In the genomic region with DNA sequence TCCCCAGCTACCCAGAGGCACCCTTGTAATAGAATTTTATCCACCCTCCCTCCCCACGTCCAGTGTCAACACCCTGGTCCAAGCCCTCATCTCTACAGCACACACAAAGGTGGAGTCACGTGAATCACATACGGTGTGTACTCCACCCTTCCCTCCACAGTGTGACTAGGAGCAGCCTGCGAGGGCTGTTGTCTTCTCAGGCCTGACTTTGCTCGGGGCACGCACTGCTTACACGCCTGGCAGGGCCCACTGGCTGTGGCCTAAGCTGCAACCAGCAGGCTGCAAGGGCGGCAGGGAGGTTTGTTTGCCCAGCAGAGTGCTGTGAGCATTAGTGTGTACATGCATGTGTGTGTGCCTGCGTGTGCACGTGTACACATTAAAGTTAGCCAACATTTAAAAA, we compare ENCODE assay signal across 18 cellular contexts.
"Had no signal": no experiment of that assay in that cellular context is flagged by ENCODE, and none has a peak within 500 bp of the region (broad histone marks: within the 10 kb centered on the region; RNA-seq: fewer than 3 reads in every experiment).

No MANE protein-coding gene starts in this region.

- H3K27me3 Mint-ChIP-seq: activated CD4-positive, alpha-beta T cell treated with anti-CD3 and anti-CD28 coated beads, Interleukin-2, amount 10 ng/mL, durations not matched to agents 7 days and 5 days; activated CD8-positive, alpha-beta T cell treated with anti-CD3 and anti-CD28 coated beads for 36 hours; activated naive CD4-positive, alpha-beta T cell treated with anti-CD3 and anti-CD28 coated beads, Interleukin-2, amount 10 ng/mL, durations not matched to agents 7 days and 5 days had no signal

- ATAC-seq: activated CD4-positive, CD25-positive, alpha-beta regulatory T cell treated with anti-CD3 and anti-CD28 coated beads, Interleukin-2, amount 50 U/mL, for 24 hours; activated CD8-positive, alpha-beta T cell treated with anti-CD3 and anti-CD28 coated beads for 36 hours; foreskin keratinocyte; sciatic nerve; SK-N-SH treated with all-trans-retinoic acid at 6 μM for 48 hours had no signal

- H3K27me3 ChIP-seq: foreskin keratinocyte, upper lobe of left lung had no signal

- H3K27ac Mint-ChIP-seq: activated CD4-positive, alpha-beta T cell treated with anti-CD3 and anti-CD28 coated beads, Interleukin-2, amount 10 ng/mL, durations not matched to agents 7 days and 5 days; activated CD8-positive, alpha-beta T cell treated with anti-CD3 and anti-CD28 coated beads for 36 hours; activated naive CD4-positive, alpha-beta T cell treated with anti-CD3 and anti-CD28 coated beads, Interleukin-2, amount 10 ng/mL, durations not matched to agents 7 days and 5 days; nephron progenitor cell had no signal

- H3K27ac ChIP-seq: foreskin keratinocyte, upper lobe of left lung had no signal

- H3K4me1 Mint-ChIP-seq: activated CD4-positive, alpha-beta T cell treated with anti-CD3 and anti-CD28 coated beads, Interleukin-2, amount 10 ng/mL, durations not matched to agents 7 days and 5 days; activated naive CD4-positive, alpha-beta T cell treated with anti-CD3 and anti-CD28 coated beads, Interleukin-2, amount 10 ng/mL, durations not matched to agents 7 days and 5 days had no signal

- DNase-seq: activated CD4-positive, alpha-beta T cell treated with anti-CD3 and anti-CD28 coated beads, Interleukin-2, amount 10 ng/mL, durations not matched to agents 7 days and 5 days; activated CD8-positive, alpha-beta T cell treated with anti-CD3 and anti-CD28 coated beads for 36 hours; activated naive CD4-positive, alpha-beta T cell treated with anti-CD3 and anti-CD28 coated beads, Interleukin-2, amount 10 ng/mL, durations not matched to agents 7 days and 5 days; activated T-cell treated with anti-CD3 and anti-CD28 coated beads, Interleukin-2, amount 50 U/mL, for 48 hours; amygdala; effector CD4-positive, alpha-beta T cell; foreskin keratinocyte; kidney glomerular epithelial cell; nephron progenitor cell; nucleus accumbens; posterior cingulate gyrus; stimulated activated CD4-positive, alpha-beta T cell treated with anti-CD3 and anti-CD28 coated beads, Interleukin-2, amount 100 ng/mL, for 48 hours; stimulated activated CD8-positive, alpha-beta memory T cell treated with anti-CD3 and anti-CD28 coated beads, Interleukin-4, amount 100 ng/mL, for 48 hours; stimulated activated naive CD4-positive, alpha-beta T cell; upper lobe of left lung had no signal

- H3K4me1 ChIP-seq: foreskin keratinocyte had no signal

- H3K36me3 Mint-ChIP-seq: activated naive CD4-positive, alpha-beta T cell treated with anti-CD3 and anti-CD28 coated beads, Interleukin-2, amount 10 ng/mL, durations not matched to agents 7 days and 5 days had no signal

- H3K4me3 Mint-ChIP-seq: activated CD4-positive, alpha-beta T cell treated with anti-CD3 and anti-CD28 coated beads, Interleukin-2, amount 10 ng/mL, durations not matched to agents 7 days and 5 days; activated CD8-positive, alpha-beta T cell treated with anti-CD3 and anti-CD28 coated beads for 36 hours; activated naive CD4-positive, alpha-beta T cell treated with anti-CD3 and anti-CD28 coated beads, Interleukin-2, amount 10 ng/mL, durations not matched to agents 7 days and 5 days; nephron progenitor cell had no signal

- H3K9me3 Mint-ChIP-seq: activated CD4-positive, alpha-beta T cell treated with anti-CD3 and anti-CD28 coated beads, Interleukin-2, amount 10 ng/mL, durations not matched to agents 7 days and 5 days; activated CD8-positive, alpha-beta T cell treated with anti-CD3 and anti-CD28 coated beads for 36 hours; activated naive CD4-positive, alpha-beta T cell treated with anti-CD3 and anti-CD28 coated beads, Interleukin-2, amount 10 ng/mL, durations not matched to agents 7 days and 5 days; nephron progenitor cell had no signal

- H3K9me3 ChIP-seq: upper lobe of left lung had no signal
